In the genomic region with DNA sequence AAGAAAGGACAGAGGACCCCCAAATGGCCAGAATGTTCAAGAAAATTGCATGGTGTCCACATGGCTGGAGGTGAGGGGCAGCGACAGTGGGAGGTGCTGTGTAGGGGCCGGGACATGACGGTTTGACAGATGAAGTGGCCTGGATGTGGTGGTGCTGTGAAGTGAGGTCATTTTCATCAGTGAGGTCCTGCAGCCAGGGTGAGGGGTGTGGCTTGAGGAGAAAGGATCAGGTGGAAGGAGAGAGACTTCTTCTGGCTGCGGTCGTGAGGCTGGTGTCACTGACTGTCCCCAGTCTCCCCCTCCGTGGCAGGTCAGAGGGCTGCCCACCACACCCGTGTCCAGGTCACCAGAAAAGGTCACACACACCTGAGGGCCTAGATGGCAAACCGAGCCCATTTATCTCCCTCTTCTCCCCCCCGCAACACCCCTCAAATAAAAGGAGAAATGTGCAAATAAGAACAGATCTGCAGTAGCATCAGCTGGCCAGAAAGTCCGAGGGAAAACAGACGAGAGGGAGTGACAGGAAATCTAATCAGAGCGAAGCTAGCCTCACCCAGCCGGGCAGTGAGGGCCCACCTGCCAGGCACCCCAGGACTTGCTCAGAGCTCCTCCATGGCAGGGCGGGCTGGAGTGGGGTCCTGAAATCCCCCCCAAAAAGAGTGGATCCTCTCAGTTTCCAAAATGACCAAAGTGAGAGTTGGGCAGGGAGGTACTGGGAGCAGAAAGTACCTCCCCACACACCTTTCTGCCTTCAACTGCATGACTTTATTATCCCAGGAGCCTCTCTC, we compare ENCODE assay signal across 26 cellular contexts.
DNase-seq lines count a peak whose midpoint lies in the region; ATAC-seq and TF ChIP-seq lines count a peak whose summit lies in the region.
"Had no signal": no experiment of that assay in that cellular context is flagged by ENCODE, and none has a peak within 500 bp of the region (broad histone marks: within the 10 kb centered on the region; RNA-seq: fewer than 3 reads in every experiment).

No MANE protein-coding gene starts in this region.

- H3K36me3 ChIP-seq in SK-N-SH (replicated peaks in 1 of 2; ENCODE audit: control insufficient read depth in 1 of 2, insufficient read depth in 2 of 2, low read length in 1 of 2), result no peaks in the 10 kb centered on the region
- peaks cover 0 to 13% (median 6%) of the 10 kb centered on the region in 11 experiments; a peak in 8 of 22 replicates for H3K36me3 ChIP-seq in BLaER1 treated with 17β-estradiol and CSF1 and Interleukin-3, amounts not matched to agents 10 nM and 100 nM
- H3K36me3 ChIP-seq in transverse colon, result no peaks in the 10 kb centered on the region
- H3K36me3 ChIP-seq: cardiac muscle cell, right lobe of liver, thoracic aorta, vagina had no signal

- TF ChIP-seq CTCF in SK-N-SH (IDR thresholded peaks at IDR 0.05) (no peak), transverse colon (IDR thresholded peaks at IDR 0.05) (no peak)

- H3K27me3 Mint-ChIP-seq in activated T-helper 2 cell treated with anti-CD3 and anti-CD28 coated beads, Interferon-gamma antibody, Interleukin-2, Interleukin-4, amounts not matched to agents 10 μg/mL and 5 μg/mL and 100 μg/mL, durations not matched to agents 14 hours and 24 hours and 36 hours (ENCODE audit: low read depth), result no peaks in the 10 kb centered on the region
- no peaks in the 10 kb centered on the region for H3K27me3 Mint-ChIP-seq in naive B cell
- H3K27me3 Mint-ChIP-seq in activated naive CD8-positive, alpha-beta T cell treated with anti-CD3 and anti-CD28 coated beads, Interleukin-2, amount 50 U/mL, for 24 hours, result no peaks in the 10 kb centered on the region
- H3K27me3 Mint-ChIP-seq: CD4-positive, alpha-beta T cell had no signal

- TF ChIP-seq EP300 in SK-N-SH (IDR thresholded peaks at IDR 0.05; ENCODE audit: borderline replicate concordance in 1 of 2, low read depth in 1 of 2, low read length in 1 of 2) (no peak), transverse colon (IDR thresholded peaks at IDR 0.05; ENCODE audit: low read depth) (no peak)

- H3K9me3 Mint-ChIP-seq in activated T-helper 2 cell treated with anti-CD3 and anti-CD28 coated beads, Interferon-gamma antibody, Interleukin-2, Interleukin-4, amounts not matched to agents 10 μg/mL and 5 μg/mL and 100 μg/mL, durations not matched to agents 14 hours and 24 hours and 36 hours, result no peaks in the 10 kb centered on the region
- no peaks in the 10 kb centered on the region for H3K9me3 Mint-ChIP-seq in naive B cell
- no peaks in the 10 kb centered on the region for H3K9me3 Mint-ChIP-seq in activated naive CD8-positive, alpha-beta T cell treated with anti-CD3 and anti-CD28 coated beads, Interleukin-2, amount 50 U/mL, for 24 hours
- H3K9me3 Mint-ChIP-seq: CD4-positive, alpha-beta T cell; GM23338 had no signal

- intact Hi-C loops in activated T-helper 2 cell treated with anti-CD3 and anti-CD28 coated beads, Interferon-gamma antibody, Interleukin-2, Interleukin-4, amounts not matched to agents 10 μg/mL and 5 μg/mL and 100 μg/mL, durations not matched to agents 14 hours and 24 hours and 36 hours (cut with micrococcal nuclease), result no loop called here
- intact Hi-C loops in transverse colon (cut with DNase I; ENCODE audit: low total_unique reads), result no loop called here

- peak overlapping the region; percentile 49 for H3K4me2 ChIP-seq in SK-N-SH
- peak overlapping the region in 7 of 11 experiments; percentile 3 to 58 (median 36); a peak in 10 of 22 replicates for H3K4me2 ChIP-seq in BLaER1 treated with 17β-estradiol and CSF1 and Interleukin-3, amounts not matched to agents 10 nM and 100 nM
- H3K4me2 ChIP-seq: GM23338 had no signal

- no peaks in the 10 kb centered on the region for H3K9me2 ChIP-seq in SK-N-SH

- in situ Hi-C loops in transverse colon (cut with MboI; ENCODE audit: low pct_ligation_motif_present in 1 of 4, low pct_unique_long_range_greater_than_20kb in 1 of 4, low sequenced_read_pairs in 3 of 4), result no loop called here

- no peaks in the 10 kb centered on the region for H4K20me1 ChIP-seq in SK-N-SH (ENCODE audit: insufficient read depth)
- peaks cover 0 to 62% (median 21%) of the 10 kb centered on the region in 11 experiments; a peak in 10 of 22 replicates for H4K20me1 ChIP-seq in BLaER1 treated with 17β-estradiol and CSF1 and Interleukin-3, amounts not matched to agents 10 nM and 100 nM

- peak overlapping the region; percentile 81 for H3K27ac Mint-ChIP-seq in activated T-helper 2 cell treated with anti-CD3 and anti-CD28 coated beads, Interferon-gamma antibody, Interleukin-2, Interleukin-4, amounts not matched to agents 10 μg/mL and 5 μg/mL and 100 μg/mL, durations not matched to agents 14 hours and 24 hours and 36 hours
- peak overlapping the region in 5 of 6 donors; percentile 20 to 91 (median 57) for H3K27ac Mint-ChIP-seq in naive B cell
- no peak overlapping the region for H3K27ac Mint-ChIP-seq in activated naive CD8-positive, alpha-beta T cell treated with anti-CD3 and anti-CD28 coated beads, Interleukin-2, amount 50 U/mL, for 24 hours
- H3K27ac Mint-ChIP-seq: CD4-positive, alpha-beta T cell; GM23338 had no signal

- POLR2A ChIA-PET in SK-N-SH (lab: Yijun Ruan, JAX), result no interaction called here

- ATAC-seq in SK-N-SH treated with all-trans-retinoic acid at 6 μM for 48 hours (no peak), naive B cell (ENCODE audit: low read depth in 2 of 2) (no peak), HG02870 (IDR thresholded peaks at IDR 0.05; ENCODE audit: unreplicated experiment) (no peak)
- ATAC-seq in activated naive CD8-positive, alpha-beta T cell treated with anti-CD3 and anti-CD28 coated beads, Interleukin-2, amount 50 U/mL, for 24 hours, result no peak
- ATAC-seq: esophagus mucosa, GM23338, right lobe of liver had no signal

- peaks cover 74% of the 10 kb centered on the region for H3K36me3 Mint-ChIP-seq in activated T-helper 2 cell treated with anti-CD3 and anti-CD28 coated beads, Interferon-gamma antibody, Interleukin-2, Interleukin-4, amounts not matched to agents 10 μg/mL and 5 μg/mL and 100 μg/mL, durations not matched to agents 14 hours and 24 hours and 36 hours (ENCODE audit: low read depth)
- peaks cover 3 to 12% of the 10 kb centered on the region in 2 donors for H3K36me3 Mint-ChIP-seq in naive B cell
- peaks cover 66% of the 10 kb centered on the region for H3K36me3 Mint-ChIP-seq in activated naive CD8-positive, alpha-beta T cell treated with anti-CD3 and anti-CD28 coated beads, Interleukin-2, amount 50 U/mL, for 24 hours (ENCODE audit: low read depth)

- H3K9me3 ChIP-seq in SK-N-SH (no peaks in the 10 kb centered on the region), transverse colon (no peaks in the 10 kb centered on the region)
- H3K9me3 ChIP-seq in BLaER1 treated with 17β-estradiol and CSF1 and Interleukin-3, amounts not matched to agents 10 nM and 100 nM (replicated peaks in 1 of 11), result peaks cover 0 to 11% (median 0%) of the 10 kb centered on the region in 11 experiments; a peak in 1 of 22 replicates
- H3K9me3 ChIP-seq: right lobe of liver, thoracic aorta, vagina had no signal

- H3K4me3 Mint-ChIP-seq in activated T-helper 2 cell treated with anti-CD3 and anti-CD28 coated beads, Interferon-gamma antibody, Interleukin-2, Interleukin-4, amounts not matched to agents 10 μg/mL and 5 μg/mL and 100 μg/mL, durations not matched to agents 14 hours and 24 hours and 36 hours (ENCODE audit: low read depth), result no peak overlapping the region
- H3K4me3 Mint-ChIP-seq in naive B cell, result no peak overlapping the region
- H3K4me3 Mint-ChIP-seq in activated naive CD8-positive, alpha-beta T cell treated with anti-CD3 and anti-CD28 coated beads, Interleukin-2, amount 50 U/mL, for 24 hours, result no peak overlapping the region
- H3K4me3 Mint-ChIP-seq: CD4-positive, alpha-beta T cell; GM23338 had no signal

- H3K4me1 Mint-ChIP-seq in activated T-helper 2 cell treated with anti-CD3 and anti-CD28 coated beads, Interferon-gamma antibody, Interleukin-2, Interleukin-4, amounts not matched to agents 10 μg/mL and 5 μg/mL and 100 μg/mL, durations not matched to agents 14 hours and 24 hours and 36 hours (ENCODE audit: low read depth), result peaks cover 74% of the 10 kb centered on the region
- peaks cover 16 to 48% (median 36%) of the 10 kb centered on the region in 3 donors for H3K4me1 Mint-ChIP-seq in naive B cell
- H3K4me1 Mint-ChIP-seq in activated naive CD8-positive, alpha-beta T cell treated with anti-CD3 and anti-CD28 coated beads, Interleukin-2, amount 50 U/mL, for 24 hours, result peaks cover 69% of the 10 kb centered on the region
- H3K4me1 Mint-ChIP-seq: GM23338 had no signal

- no peaks in the 10 kb centered on the region for H3K79me2 ChIP-seq in SK-N-SH (ENCODE audit: insufficient read depth)

- H3K27me3 ChIP-seq in SK-N-SH (ENCODE audit: insufficient read depth) (no peaks in the 10 kb centered on the region), transverse colon (no peaks in the 10 kb centered on the region)
- H3K27me3 ChIP-seq in BLaER1 treated with 17β-estradiol and CSF1 and Interleukin-3, amounts not matched to agents 10 nM and 100 nM, result no peaks in the 10 kb centered on the region
- H3K27me3 ChIP-seq: cardiac muscle cell, right lobe of liver, vagina had no signal

- peaks cover 8% of the 10 kb centered on the region for H3F3A ChIP-seq in SK-N-SH (replicated peaks; ENCODE audit: insufficient read depth)

- CTCF ChIA-PET in SK-N-SH (lab: Yijun Ruan, JAX), result interaction anchor here (1.0 kb wide), 1 partner anchor 59 kb away, joined by 3 read pairs; no protein-coding TSS in a partner anchor

- H3K4me3 ChIP-seq in SK-N-SH (ENCODE audit: low read depth in 2 of 2, low read length in 1 of 2) (no peak overlapping the region), transverse colon (no peak overlapping the region)
- H3K4me3 ChIP-seq in BLaER1 treated with 17β-estradiol and CSF1 and Interleukin-3, amounts not matched to agents 10 nM and 100 nM, result no peak overlapping the region
- H3K4me3 ChIP-seq: cardiac muscle cell, GM23338, lung, right lobe of liver, thoracic aorta, vagina had no signal

- H3K9ac ChIP-seq in SK-N-SH, result no peak overlapping the region
- no peak overlapping the region for H3K9ac ChIP-seq in BLaER1 treated with 17β-estradiol and CSF1 and Interleukin-3, amounts not matched to agents 10 nM and 100 nM

- H3K27ac ChIP-seq in SK-N-SH (ENCODE audit: low read depth in 2 of 2, low read length in 1 of 2) (peak overlapping the region in 1 of 2 experiments; percentile 23; a peak in 1 of 4 replicates), transverse colon (no peak overlapping the region)
- H3K27ac ChIP-seq in BLaER1 treated with 17β-estradiol and CSF1 and Interleukin-3, amounts not matched to agents 10 nM and 100 nM, result no peak overlapping the region
- H3K27ac ChIP-seq: 22Rv1, cardiac muscle cell, HL-60, right lobe of liver, thoracic aorta, vagina had no signal

- TF ChIP-seq POLR2A in transverse colon (IDR thresholded peaks at IDR 0.05), result no peak

- DNase-seq in SK-N-SH (no peak), naive B cell (no peak), transverse colon (no peak)
- DNase-seq in activated T-helper 2 cell treated with anti-CD3 and anti-CD28 coated beads, Interferon-gamma antibody, Interleukin-2, Interleukin-4, amounts not matched to agents 10 μg/mL and 5 μg/mL and 100 μg/mL, durations not matched to agents 14 hours and 24 hours and 36 hours (ENCODE audit: low spot score), result no peak
- DNase-seq in activated naive CD8-positive, alpha-beta T cell treated with anti-CD3 and anti-CD28 coated beads, Interleukin-2, amount 50 U/mL, for 24 hours, result no peak
- DNase-seq: activated CD4-positive, alpha-beta T cell treated with anti-CD3 and anti-CD28 coated beads, Interleukin-2, amount 50 U/mL, for 4 hours; CD4-positive, alpha-beta T cell; foreskin fibroblast; kidney; NCI-H1436; NCI-H2107; OCI-M1; right lobe of liver; stimulated activated CD4-positive, alpha-beta T cell treated with anti-CD3 and anti-CD28 coated beads, Interleukin-4, amount 100 ng/mL, for 4 hours; stimulated activated naive CD4-positive, alpha-beta T cell treated with Interleukin-2 at 50 U/mL for 16 hours had no signal

- H3K4me1 ChIP-seq in SK-N-SH (ENCODE audit: control insufficient read depth in 1 of 2, insufficient read depth in 2 of 2, low read depth in 1 of 2, low read length in 1 of 2) (peaks cover 22% of the 10 kb centered on the region in 2 experiments; a peak in 3 of 4 replicates), transverse colon (no peaks in the 10 kb centered on the region)
- H3K4me1 ChIP-seq in BLaER1 treated with 17β-estradiol and CSF1 and Interleukin-3, amounts not matched to agents 10 nM and 100 nM, result peaks cover 19 to 27% (median 22%) of the 10 kb centered on the region in 10 experiments
- H3K4me1 ChIP-seq: right lobe of liver, vagina had no signal

- WGBS in SK-N-SH (ENCODE audit: low lambda C conversion rate), result 89% methylated on average over 13 of the region's 14 CpGs
- WGBS in transverse colon (ENCODE audit: low coverage in 1 of 2), 2 donors, result 90 to 92% methylated on average over 7 to 14 of the region's 14 CpGs

- no peak overlapping the region for H2AFZ ChIP-seq in SK-N-SH (ENCODE audit: low read depth)
- H2AFZ ChIP-seq: GM23338 had no signal

- TF ChIP-seq RAD21 in SK-N-SH (IDR thresholded peaks at IDR 0.05; ENCODE audit: low read length), result no peak
